Comparison of ENCODE assay signal across 1 cellular context in the genomic region with DNA sequence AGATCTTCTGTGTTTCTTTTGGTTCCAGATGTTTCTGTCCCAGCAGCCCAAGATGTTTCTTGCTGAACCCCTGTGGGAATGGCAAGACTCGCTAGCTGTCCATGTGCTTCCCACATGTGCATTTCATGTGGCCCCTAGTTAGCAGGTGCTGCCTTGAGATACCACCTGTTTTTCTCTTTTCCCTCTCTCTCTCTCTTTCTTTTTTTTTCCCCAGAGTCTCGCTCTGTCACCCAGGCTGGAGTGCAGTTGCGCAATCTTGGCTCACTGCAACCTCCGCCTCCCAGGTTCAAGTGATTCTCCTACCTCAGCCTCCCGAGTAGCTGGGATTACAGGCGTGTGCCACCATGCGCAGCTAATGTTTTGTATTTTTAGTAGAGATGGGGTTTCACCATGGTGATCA. TPM values are rescaled to one million over a fixed set of nuclear protein-coding genes. Genes with fewer than 3 reads are reported as not detected.
"Had no signal": no experiment of that assay in that cellular context is flagged by ENCODE, and none has a peak within 500 bp of the region (broad histone marks: within the 10 kb centered on the region; RNA-seq: fewer than 3 reads in every experiment).

No MANE protein-coding gene starts in this region.

RNA-seq across cellular contexts. Expression of a gene that starts 40.4 kb away (rescaled TPM):
- total RNA-seq: pulmonary artery endothelial cell had no signal
